ENCODE assay signal across 9 cellular contexts in genomic region chr1:115052454-115053083, GRCh38. TPM values are rescaled to one million over a fixed set of nuclear protein-coding genes. Genes with fewer than 3 reads are reported as not detected.
DNase-seq lines count a peak whose midpoint lies in the region; ATAC-seq, FAIRE-seq and TF ChIP-seq lines count a peak whose summit lies in the region.
"Had no signal": no experiment of that assay in that cellular context is flagged by ENCODE, and none has a peak within 500 bp of the region (broad histone marks: within the 10 kb centered on the region; RNA-seq: fewer than 3 reads in every experiment).

No MANE protein-coding gene starts in this region.

- H3K4me2 ChIP-seq in IMR-90 (ENCODE audit: low read depth, low read length) (no peak overlapping the region), PC-3 (ENCODE audit: low read length) (no peak overlapping the region)

- H3K14ac ChIP-seq in IMR-90 (replicated peaks; ENCODE audit: low read depth, low read length): no peak overlapping the region

- H2AFZ ChIP-seq in IMR-90 (replicated peaks; ENCODE audit: low read length, poor library complexity) (no peak overlapping the region), PC-3 (ENCODE audit: low read length) (no peak overlapping the region)

- H3K4me3 ChIP-seq in IMR-90 (ENCODE audit: insufficient read depth, low read depth, low read length) (no peak overlapping the region), PC-3 (ENCODE audit: low read length) (no peak overlapping the region), pancreas (no peak overlapping the region)

- no peak overlapping the region for H3K56ac ChIP-seq in IMR-90 (ENCODE audit: extremely low read depth, insufficient read depth, low read length)

- H4K91ac ChIP-seq in IMR-90 (ENCODE audit: insufficient read depth, low read depth, low read length): no peak overlapping the region

- no peaks in the 10 kb centered on the region for H3K79me2 ChIP-seq in PC-3 (ENCODE audit: low read length)

- dilution Hi-C loops in IMR-90 (cut with HindIII; ENCODE audit: low sequenced_read_pairs, unreplicated experiment): no loop called here

- peak; percentile 81 for DNase-seq in DMS 273 (lab: John Stamatoyannopoulos, UW; ENCODE audit: unreplicated experiment)
- peak; percentile 33 for DNase-seq in IMR-90
- DNase-seq in PC-3: peak; percentile 86
- DNase-seq in activated T-cell treated with anti-CD3 and anti-CD28 coated beads, Interleukin-2, amount 50 U/mL, for 72 hours: peak; percentile 55 to 57
- peak; percentile 37 to 61 for DNase-seq in foreskin keratinocyte
- peak in 4 of 6 donors; percentile 27 to 71 (median 41) for DNase-seq in pancreas
- no peak for DNase-seq in cortex of kidney (lab: John Stamatoyannopoulos, UW)

- TF ChIP-seq POLR2A in IMR-90 (IDR thresholded peaks at IDR 0.05; ENCODE audit: low read depth, low read length): no peak

- H4K20me1 ChIP-seq in IMR-90 (ENCODE audit: insufficient read depth, low read length) (no peaks in the 10 kb centered on the region), PC-3 (ENCODE audit: low read length) (no peaks in the 10 kb centered on the region)

- H3K9me3 Mint-ChIP-seq in activated T-cell treated with anti-CD3 and anti-CD28 coated beads, Interleukin-2, amount 50 U/mL, for 72 hours: no peaks in the 10 kb centered on the region

- no peak overlapping the region for H3K4me3 Mint-ChIP-seq in activated T-cell treated with anti-CD3 and anti-CD28 coated beads, Interleukin-2, amount 50 U/mL, for 72 hours

- CTCF ChIA-PET in IMR-90 (lab: Yijun Ruan, JAX) (interaction anchor here (0.6 to 1.5 kb wide), 11 partner anchors 11 to 582 kb away, joined by 3 to 7 read pairs (median 3); no protein-coding TSS in a partner anchor), PC-3 (lab: Charles Lee) (interaction anchor here (0.6 to 1.0 kb wide), 4 partner anchors 37 to 69 kb away, joined by 3 to 4 read pairs (median 3); partner anchors contain the start of gene TSPAN2)

- no peaks in the 10 kb centered on the region for H3K9me2 ChIP-seq in PC-3 (replicated peaks; ENCODE audit: low read length)

- no peak overlapping the region for H4K5ac ChIP-seq in IMR-90 (ENCODE audit: low read depth, low read length)

- H2BK120ac ChIP-seq in IMR-90 (ENCODE audit: low read depth, low read length): no peak overlapping the region

- no peak overlapping the region for H2BK5ac ChIP-seq in IMR-90 (ENCODE audit: low read depth, low read length, poor library complexity, severe bottlenecking)

- H3K4me1 ChIP-seq in IMR-90 (ENCODE audit: control insufficient read depth, insufficient read depth, low read length) (peaks cover 4% of the 10 kb centered on the region; the same call in 1 of the 2 replicates), PC-3 (ENCODE audit: insufficient read depth, low read length) (peaks cover 5% of the 10 kb centered on the region), foreskin keratinocyte (peaks cover 7% of the 10 kb centered on the region), pancreas (no peaks in the 10 kb centered on the region)

- H3K9me3 ChIP-seq in IMR-90 (ENCODE audit: control insufficient read depth, insufficient read depth, low read length): no peaks in the 10 kb centered on the region
- no peaks in the 10 kb centered on the region for H3K9me3 ChIP-seq in PC-3 (ENCODE audit: low read length)
- H3K9me3 ChIP-seq in pancreas: no peaks in the 10 kb centered on the region

- TF ChIP-seq RAD21 in IMR-90 (IDR thresholded peaks at IDR 0.05; ENCODE audit: low read length): peak; percentile 40

- H3K27ac ChIP-seq in IMR-90 (ENCODE audit: insufficient read depth, low read length) (no peak overlapping the region), PC-3 (ENCODE audit: low read length) (no peak overlapping the region), foreskin keratinocyte (no peak overlapping the region), pancreas (no peak overlapping the region)

- no peak overlapping the region for H3K4ac ChIP-seq in IMR-90 (ENCODE audit: low read depth, low read length)

- H3K36me3 Mint-ChIP-seq in activated T-cell treated with anti-CD3 and anti-CD28 coated beads, Interleukin-2, amount 50 U/mL, for 72 hours (ENCODE audit: insufficient read depth in 2 of 2): no peaks in the 10 kb centered on the region

- H3K9ac ChIP-seq in IMR-90 (ENCODE audit: low read depth, low read length): no peak overlapping the region
- no peak overlapping the region for H3K9ac ChIP-seq in PC-3 (ENCODE audit: low read length)

- no peak overlapping the region for H3K18ac ChIP-seq in IMR-90 (ENCODE audit: low read depth, low read length)

- no peak overlapping the region for H3K27ac Mint-ChIP-seq in activated T-cell treated with anti-CD3 and anti-CD28 coated beads, Interleukin-2, amount 50 U/mL, for 72 hours

- no peaks in the 10 kb centered on the region for H3K36me3 ChIP-seq in IMR-90 (ENCODE audit: control insufficient read depth, insufficient read depth, low read length)
- H3K36me3 ChIP-seq in PC-3 (ENCODE audit: low read depth, low read length): no peaks in the 10 kb centered on the region
- H3K36me3 ChIP-seq in pancreas: no peaks in the 10 kb centered on the region

- H2BK20ac ChIP-seq in IMR-90 (ENCODE audit: low read depth, low read length): no peak overlapping the region

- FAIRE-seq in pancreas (lab: Jason Lieb, UNC): peak; percentile 23

- no peaks in the 10 kb centered on the region for H3F3A ChIP-seq in PC-3 (ENCODE audit: low read length, unreplicated experiment)

- no TSS peak for BruUV-seq in IMR-90 (replicated peaks; lab: Mats Ljungman, UMichigan)
- BruUV-seq in PC-3 (replicated peaks; lab: Mats Ljungman, UMichigan): no TSS peak

- no CpG with 5 or more reads among the region's 9 CpGs for WGBS in IMR-90 (ENCODE audit: extremely low coverage in 2 of 2, insufficient read length in 1 of 2), 2 experiments
- 23 to 29% methylated on average over 9 of the region's 9 CpGs for WGBS in pancreas, 2 donors

- peaks cover 3% of the 10 kb centered on the region; the same call in 1 of the 2 replicates for H3K9me1 ChIP-seq in IMR-90 (ENCODE audit: insufficient read depth, low read length)

- TF ChIP-seq CTCF in IMR-90 (conservative IDR thresholded peaks at IDR 0.05; ENCODE audit: low read depth, low read length) (peak; percentile 60), PC-3 (conservative IDR thresholded peaks at IDR 0.05; ENCODE audit: low read depth, low read length) (peak; percentile 91), foreskin keratinocyte (conservative IDR thresholded peaks at IDR 0.05) (peak; percentile 83), pancreas (IDR thresholded peaks at IDR 0.05) (peak; percentile 60 to 87 (median 84))

- H3K23ac ChIP-seq in IMR-90 (ENCODE audit: low read depth, low read length): no peak overlapping the region

- H2BK15ac ChIP-seq in IMR-90 (ENCODE audit: low read depth, low read length): no peak overlapping the region

- no peaks in the 10 kb centered on the region for H3K27me3 Mint-ChIP-seq in activated T-cell treated with anti-CD3 and anti-CD28 coated beads, Interleukin-2, amount 50 U/mL, for 72 hours (ENCODE audit: low read depth)

- H3K27me3 ChIP-seq in IMR-90 (ENCODE audit: control insufficient read depth, insufficient read depth, low read length) (no peaks in the 10 kb centered on the region), PC-3 (ENCODE audit: low read length) (no peaks in the 10 kb centered on the region), foreskin keratinocyte (peaks cover 5% of the 10 kb centered on the region), pancreas (peaks cover 0 to 4% (median 0%) of the 10 kb centered on the region in 4 donors)

- no peak overlapping the region for H4K8ac ChIP-seq in IMR-90 (ENCODE audit: low read depth in 2 of 2, low read length in 2 of 2)

- no peak overlapping the region for H2AK9ac ChIP-seq in IMR-90 (replicated peaks; ENCODE audit: low read depth, low read length, poor library complexity)

- H2AK5ac ChIP-seq in IMR-90 (ENCODE audit: low read depth, low read length): no peak overlapping the region

- intact Hi-C loops in IMR-90 (cut with micrococcal nuclease): loop anchor here (1.0 to 5.0 kb wide), 2 partner anchors 60 to 73 kb away; no protein-coding TSS in a partner anchor
- intact Hi-C loops in PC-3 (cut with micrococcal nuclease): loop anchor here (1.0 to 2.0 kb wide), 2 partner anchors 60 to 73 kb away; no protein-coding TSS in a partner anchor
- intact Hi-C loops in pancreas (cut with DNase I): loop anchor here in 1 of 3 donors (10.0 kb wide), 1 partner anchor 78 kb away; no protein-coding TSS in a partner anchor

- in situ Hi-C loops in IMR-90 (cut with MboI; ENCODE audit: low sequenced_read_pairs): no loop called here

- H3K4me1 Mint-ChIP-seq in activated T-cell treated with anti-CD3 and anti-CD28 coated beads, Interleukin-2, amount 50 U/mL, for 72 hours (ENCODE audit: low read depth): no peaks in the 10 kb centered on the region

- ATAC-seq in GM21360 (IDR thresholded peaks at IDR 0.05; ENCODE audit: unreplicated experiment): peak; percentile 85
- ATAC-seq in IMR-90 (ENCODE audit: low read depth): peak; percentile 72
- ATAC-seq in PC-3: peak; percentile 82
- ATAC-seq in activated T-cell treated with anti-CD3 and anti-CD28 coated beads, Interleukin-2, amount 50 U/mL, for 72 hours (replicated peaks in 1 of 2): peak; percentile 70 to 72
- ATAC-seq in foreskin keratinocyte: peak; percentile 85
- peak; percentile 69 to 97 (median 96) for ATAC-seq in pancreas

- H3K79me1 ChIP-seq in IMR-90 (ENCODE audit: low read depth in 1 of 2, low read length in 2 of 2): no peaks in the 10 kb centered on the region

- POLR2A ChIA-PET in IMR-90 (lab: Charles Lee; ENCODE audit: unreplicated experiment) (no interaction called here), PC-3 (lab: Charles Lee; ENCODE audit: unreplicated experiment) (no interaction called here)

TF ChIP-seq in IMR-90, 13 proteins besides CTCF, POLR2A, EP300 and RAD21 (continues in another document):
- TF ChIP-seq MXI1 (IDR thresholded peaks at IDR 0.05; ENCODE audit: borderline replicate concordance, low read depth, low read length) (no peak), MAZ (IDR thresholded peaks at IDR 0.05; ENCODE audit: borderline replicate concordance, low read depth, low read length) (no peak), MAFK (IDR thresholded peaks at IDR 0.05; ENCODE audit: low read depth, low read length) (no peak)

RNA-seq across cellular contexts. Expression of gene TSHB, which starts 22.9 kb away (rescaled TPM):
- total RNA-seq in IMR-90 (2012; rRNA removed) (not detected in 2 replicates), PC-3 (2014; rRNA removed) (not detected in 2 replicates), foreskin keratinocyte (not detected in 2 replicates), pancreas (not detected)
- polyA plus RNA-seq in IMR-90 (2012; rRNA removed) (not detected in 2 replicates), foreskin keratinocyte (not detected in 2 replicates), pancreas (not detected)
- polyA plus RNA-seq in IMR-90 (2012; cell fraction: cytosol; rRNA removed): not detected in 2 replicates
- not detected in 2 replicates for polyA plus RNA-seq in IMR-90 (2012; cell fraction: nucleus; rRNA removed; ENCODE audit: low replicate concordance)
- total RNA-seq in activated T-cell treated with anti-CD3 and anti-CD28 coated beads, Interleukin-2, amount 50 U/mL, for 72 hours: not detected
- total RNA-seq: subcutaneous adipose tissue had no signal

RNA-seq across cellular contexts. Expression of gene TSPAN2, which starts 36.7 kb away (rescaled TPM):
- 0.18 and 0.83 TPM in 2 replicates for total RNA-seq in IMR-90 (2012; rRNA removed)
- 0.17 and 0.60 TPM in 2 replicates for polyA plus RNA-seq in IMR-90 (2012; rRNA removed)
- polyA plus RNA-seq in IMR-90 (2012; cell fraction: cytosol; rRNA removed): 0.12 and 0.16 TPM in 2 replicates
- polyA plus RNA-seq in IMR-90 (2012; cell fraction: nucleus; rRNA removed; ENCODE audit: low replicate concordance): 0.31 TPM in 1 of 2 replicates, not detected in the other
- 1.3 and 1.7 TPM in 2 replicates for total RNA-seq in PC-3 (2014; rRNA removed)
- 1 to 10 TPM; 2.1 to 4.3 TPM for total RNA-seq in activated T-cell treated with anti-CD3 and anti-CD28 coated beads, Interleukin-2, amount 50 U/mL, for 72 hours
- total RNA-seq in foreskin keratinocyte: 0.32 and 0.48 TPM in 2 replicates
- 0.17 and 0.30 TPM in 2 replicates for polyA plus RNA-seq in foreskin keratinocyte
- 1 to 10 TPM; 1.6 to 7.2 (median 2.6) TPM for total RNA-seq in pancreas
- polyA plus RNA-seq in pancreas: 10 to 100 TPM in 1 of 2 donors, 1 to 10 TPM in 1; 1.7 to 10.2 TPM
